In the genomic region with DNA sequence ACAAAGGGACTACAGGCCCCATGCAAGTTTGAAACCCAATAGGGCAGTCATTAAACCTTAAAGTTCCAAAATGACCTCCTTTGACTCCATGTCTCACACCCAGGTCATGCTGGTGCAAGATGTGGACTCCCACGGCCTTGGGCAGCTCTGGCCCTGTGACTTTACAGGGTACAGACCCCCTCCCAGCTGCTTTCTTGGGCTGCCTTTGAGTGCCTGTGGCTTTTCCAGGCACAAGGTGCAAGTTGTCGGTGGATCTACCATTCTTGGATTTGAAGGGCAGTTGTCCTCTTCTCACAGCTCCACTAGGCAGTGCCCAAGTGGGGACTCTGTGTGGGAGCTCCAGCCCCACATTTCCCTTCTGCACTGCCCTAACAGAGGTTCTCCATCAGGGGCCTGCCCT, we compare ENCODE assay signal across 8 cellular contexts. TPM values are rescaled to one million over a fixed set of nuclear protein-coding genes. Genes with fewer than 3 reads are reported as not detected.
"Had no signal": no experiment of that assay in that cellular context is flagged by ENCODE, and none has a peak within 500 bp of the region (broad histone marks: within the 10 kb centered on the region; RNA-seq: fewer than 3 reads in every experiment).

No MANE protein-coding gene starts in this region.

RNA-seq across cellular contexts. Expression of a gene that starts 2.0 kb away (rescaled TPM):
- total RNA-seq: activated B cell treated with CpG ODN at 0.5 μM for 24 hours; activated naive CD8-positive, alpha-beta T cell treated with anti-CD3 and anti-CD28 coated beads, Interleukin-2, amount 10 ng/mL, durations not matched to agents 7 days and 5 days; activated T-helper 1 cell treated with anti-CD3 and anti-CD28 coated beads, Interleukin-12 subunit alpha, Interleukin-12 subunit beta, Interleukin-2, Interleukin-4 antibody, amounts not matched to agents 30 ng/mL and 10 ng/mL and 1 ng/mL, durations not matched to agents 14 hours and 24 hours and 36 hours; ascending aorta; Right ventricle myocardium superior had no signal

RNA-seq across cellular contexts. Expression of a gene that starts 37.9 kb away (rescaled TPM):
- total RNA-seq: activated B cell treated with CpG ODN at 0.5 μM for 24 hours; activated CD4-positive, alpha-beta memory T cell treated with anti-CD3 and anti-CD28 coated beads for 36 hours; activated CD8-positive, alpha-beta memory T cell treated with anti-CD3 and anti-CD28 coated beads for 36 hours; activated naive CD8-positive, alpha-beta T cell treated with anti-CD3 and anti-CD28 coated beads, Interleukin-2, amount 10 ng/mL, durations not matched to agents 7 days and 5 days; activated T-helper 1 cell treated with anti-CD3 and anti-CD28 coated beads, Interleukin-12 subunit alpha, Interleukin-12 subunit beta, Interleukin-2, Interleukin-4 antibody, amounts not matched to agents 30 ng/mL and 10 ng/mL and 1 ng/mL, durations not matched to agents 14 hours and 24 hours and 36 hours; ascending aorta; cardiac muscle cell; Right ventricle myocardium superior had no signal
